1 cellular context compared by ENCODE assay signal in genomic region chr4:181998588-181998987, GRCh38.
TF ChIP-seq lines count a peak whose summit lies in the region.

No MANE protein-coding gene starts in this region.

TF ChIP-seq in IMR-90, 13 proteins besides CTCF, POLR2A, EP300 and RAD21 (continued from another document):
- TF ChIP-seq RCOR1 (IDR thresholded peaks at IDR 0.05; ENCODE audit: insufficient replicate concordance, low read length) = no peak
